In genomic region chr1:235329139-235329808, GRCh38 we compare ENCODE assay signal across 1 cellular context.
A peak's percentile ranks its signal among the peaks of the same experiment; 100 is the strongest.
TF ChIP-seq lines count a peak whose summit lies in the region.

No MANE protein-coding gene starts in this region.

TF ChIP-seq in HepG2, 621 proteins besides CTCF, POLR2A, EP300 and RAD21 (continued from another document and continues in another):
- no peak for TF ChIP-seq NBN (conservative IDR thresholded peaks at IDR 0.05)
- TF ChIP-seq RARG (CRISPR knock-in tag; IDR thresholded peaks at IDR 0.05; ENCODE audit: low read depth), result no peak
- TF ChIP-seq CENPX (CRISPR knock-in tag; IDR thresholded peaks at IDR 0.05), result no peak
- TF ChIP-seq GFI1 (CRISPR knock-in tag; IDR thresholded peaks at IDR 0.05; ENCODE audit: borderline replicate concordance), result no peak
- 0 out of 2 replicates have a peak, but pooled peaks have one; percentile 21 for TF ChIP-seq POGK (CRISPR knock-in tag; conservative IDR thresholded peaks at IDR 0.05)
- no peak for TF ChIP-seq ZNF598 (CRISPR knock-in tag; IDR thresholded peaks at IDR 0.05; ENCODE audit: borderline replicate concordance)
- no peak for TF ChIP-seq NRL (CRISPR knock-in tag; IDR thresholded peaks at IDR 0.05; ENCODE audit: borderline replicate concordance)
- no peak for TF ChIP-seq E2F5 (CRISPR knock-in tag; conservative IDR thresholded peaks at IDR 0.05)
- TF ChIP-seq ATF1 (CRISPR knock-in tag; IDR thresholded peaks at IDR 0.05), result no peak
- peak; percentile 2; the same call in 1 of the 2 replicates for TF ChIP-seq ZNF777 (CRISPR knock-in tag; IDR thresholded peaks at IDR 0.05)
- TF ChIP-seq ZMYM2 (CRISPR knock-in tag; IDR thresholded peaks at IDR 0.05), result no peak
- 0 out of 2 replicates have a peak, but pooled peaks have one; percentile 29 for TF ChIP-seq AFF4 (CRISPR knock-in tag; IDR thresholded peaks at IDR 0.05)
- TF ChIP-seq HMGXB4 (CRISPR knock-in tag; IDR thresholded peaks at IDR 0.05; ENCODE audit: borderline replicate concordance in 1 of 2, low read depth in 1 of 2), result peak in 1 of 2 experiments; percentile 47; a peak in 1 of 4 replicates
- no peak for TF ChIP-seq FLYWCH1 (CRISPR knock-in tag; IDR thresholded peaks at IDR 0.05)
- no peak for TF ChIP-seq ZBTB49 (CRISPR knock-in tag; IDR thresholded peaks at IDR 0.05; ENCODE audit: borderline replicate concordance)
- no peak for TF ChIP-seq IRF1 (CRISPR knock-in tag; IDR thresholded peaks at IDR 0.05; ENCODE audit: low read depth)
- no peak for TF ChIP-seq HOMEZ (CRISPR knock-in tag; IDR thresholded peaks at IDR 0.05; ENCODE audit: low read depth)
- no peak for TF ChIP-seq ELF3 (CRISPR knock-in tag; IDR thresholded peaks at IDR 0.05)
- no peak for TF ChIP-seq RXRB (CRISPR knock-in tag; IDR thresholded peaks at IDR 0.05; ENCODE audit: borderline replicate concordance)
- no peak for TF ChIP-seq NR2C2 (CRISPR knock-in tag; IDR thresholded peaks at IDR 0.05; ENCODE audit: borderline replicate concordance)
- TF ChIP-seq GLMP (CRISPR knock-in tag; IDR thresholded peaks at IDR 0.05; ENCODE audit: borderline replicate concordance), result no peak
- no peak for TF ChIP-seq ZBTB10 (CRISPR knock-in tag; IDR thresholded peaks at IDR 0.05; ENCODE audit: borderline replicate concordance)
- TF ChIP-seq ZZZ3 (CRISPR knock-in tag; IDR thresholded peaks at IDR 0.05; ENCODE audit: borderline replicate concordance), result 0 out of 2 replicates have a peak, but pooled peaks have one; percentile 2
- no peak for TF ChIP-seq PTBP1 (IDR thresholded peaks at IDR 0.05; ENCODE audit: low read depth, low read length, poor library complexity, severe bottlenecking)
- 0 out of 2 replicates have a peak, but pooled peaks have one; percentile 8 for TF ChIP-seq HDAC2 (CRISPR knock-in tag; IDR thresholded peaks at IDR 0.05)
- no peak for TF ChIP-seq PBX3 (CRISPR knock-in tag; IDR thresholded peaks at IDR 0.05; ENCODE audit: borderline replicate concordance)
- TF ChIP-seq GATAD1 (CRISPR knock-in tag; IDR thresholded peaks at IDR 0.05), result no peak
- no peak for TF ChIP-seq ZNF652 (CRISPR knock-in tag; IDR thresholded peaks at IDR 0.05; ENCODE audit: borderline replicate concordance, low read depth)
- TF ChIP-seq ELK4 (CRISPR knock-in tag; IDR thresholded peaks at IDR 0.05; ENCODE audit: borderline replicate concordance), result no peak
- TF ChIP-seq ZBTB25 (CRISPR knock-in tag; IDR thresholded peaks at IDR 0.05), result no peak
- no peak for TF ChIP-seq FOSL2 (CRISPR knock-in tag; IDR thresholded peaks at IDR 0.05)
- no peak for TF ChIP-seq ZKSCAN5 (CRISPR knock-in tag; IDR thresholded peaks at IDR 0.05)
- no peak for TF ChIP-seq ZSCAN25 (CRISPR knock-in tag; IDR thresholded peaks at IDR 0.05)
- TF ChIP-seq RNF2 (conservative IDR thresholded peaks at IDR 0.05; ENCODE audit: low read depth), result no peak
- no peak for TF ChIP-seq NFIB (CRISPR knock-in tag; IDR thresholded peaks at IDR 0.05; ENCODE audit: borderline replicate concordance)
- no peak for TF ChIP-seq SNAPC2 (CRISPR knock-in tag; IDR thresholded peaks at IDR 0.05)
- peak; percentile 18; the same call in 1 of the 2 replicates for TF ChIP-seq FOXC1 (CRISPR knock-in tag; IDR thresholded peaks at IDR 0.05; ENCODE audit: borderline replicate concordance)
